Comparison of ENCODE assay signal across 21 cellular contexts in genomic region chr1:40268211-40268610, GRCh38. TPM values are rescaled to one million over a fixed set of nuclear protein-coding genes. Genes with fewer than 3 reads are reported as not detected.
DNase-seq lines count a peak whose midpoint lies in the region; ATAC-seq, FAIRE-seq and TF ChIP-seq lines count a peak whose summit lies in the region.
"Had no signal": no experiment of that assay in that cellular context is flagged by ENCODE, and none has a peak within 500 bp of the region (broad histone marks: within the 10 kb centered on the region; RNA-seq: fewer than 3 reads in every experiment).

No MANE protein-coding gene starts in this region.

- peaks cover 57% of the 10 kb centered on the region for H3K4me1 ChIP-seq in left ventricle myocardium inferior
- peaks cover 0 to 42% (median 7%) of the 10 kb centered on the region in 3 donors for H3K4me1 ChIP-seq in esophagus squamous epithelium
- H3K4me1 ChIP-seq in pancreas: peaks cover 7 to 22% (median 20%) of the 10 kb centered on the region in 3 donors
- peaks cover 6% of the 10 kb centered on the region in 2 donors for H3K4me1 ChIP-seq in uterus
- peaks cover 0 to 2% of the 10 kb centered on the region in 2 donors for H3K4me1 ChIP-seq in left lung

- H3K4me3 ChIP-seq in left ventricle myocardium inferior: no peak overlapping the region
- H3K4me3 ChIP-seq in esophagus squamous epithelium: no peak overlapping the region
- H3K4me3 ChIP-seq in pancreas: no peak overlapping the region
- H3K4me3 ChIP-seq in uterus: no peak overlapping the region
- no peak overlapping the region for H3K4me3 ChIP-seq in left lung
- H3K4me3 ChIP-seq: adrenal gland, mucosa of descending colon had no signal

- intact Hi-C loops in left ventricle myocardium inferior (cut with micrococcal nuclease) (no loop called here), left ventricle myocardium superior (cut with micrococcal nuclease) (no loop called here), esophagus squamous epithelium (cut with DNase I) (no loop called here), pancreas (cut with DNase I) (no loop called here), uterus (cut with DNase I; ENCODE audit: low total_unique reads) (no loop called here), left lung (cut with DNase I) (no loop called here)

- ATAC-seq in left ventricle myocardium superior (no peak), pancreas (no peak), GM21576 (IDR thresholded peaks at IDR 0.05; ENCODE audit: unreplicated experiment) (no peak), left lung (no peak)
- ATAC-seq: activated CD4-positive, CD25-positive, alpha-beta regulatory T cell treated with anti-CD3 and anti-CD28 coated beads, Interleukin-2, amount 50 U/mL, for 24 hours had no signal

- H3K27me3 ChIP-seq in left ventricle myocardium inferior (ENCODE audit: low read depth) (no peaks in the 10 kb centered on the region), esophagus squamous epithelium (no peaks in the 10 kb centered on the region), pancreas (no peaks in the 10 kb centered on the region), uterus (no peaks in the 10 kb centered on the region), left lung (no peaks in the 10 kb centered on the region)
- H3K27me3 ChIP-seq: adrenal gland had no signal

- TF ChIP-seq POLR2A in esophagus squamous epithelium (IDR thresholded peaks at IDR 0.05) (no peak), uterus (IDR thresholded peaks at IDR 0.05) (no peak)

- no peak for DNase-seq in left ventricle myocardium inferior
- DNase-seq in left ventricle myocardium superior: no peak
- DNase-seq in esophagus squamous epithelium (lab: John Stamatoyannopoulos, UW): no peak
- no peak for DNase-seq in pancreas
- DNase-seq in uterus: no peak
- no peak for DNase-seq in left lung
- DNase-seq in NCI-H2081 treated with DMSO at 0.1 percent for 48 hours (lab: John Stamatoyannopoulos, UW): no peak
- DNase-seq: activated effector memory CD4-positive, alpha-beta T cell treated with Interleukin-2 at 50 U/mL for 16 hours; CD4-positive, alpha-beta T cell; effector memory CD4-positive, alpha-beta T cell; hypothalamus; mucosa of descending colon; NCI-H1417 treated with DMSO at 0.1 percent for 48 hours; NCI-H748 treated with DMSO at 0.1 percent for 48 hours; small intestine; stimulated activated CD4-positive, alpha-beta T cell treated with anti-CD3 and anti-CD28 coated beads, Interleukin-4, amount 100 ng/mL, for 4 hours; trophoblast cell had no signal

- no peaks in the 10 kb centered on the region for H3K9me3 ChIP-seq in left ventricle myocardium inferior (replicated peaks)
- no peaks in the 10 kb centered on the region for H3K9me3 ChIP-seq in esophagus squamous epithelium
- H3K9me3 ChIP-seq in pancreas: no peaks in the 10 kb centered on the region
- H3K9me3 ChIP-seq in uterus: no peaks in the 10 kb centered on the region
- no peaks in the 10 kb centered on the region for H3K9me3 ChIP-seq in left lung
- H3K9me3 ChIP-seq: adrenal gland, mucosa of descending colon had no signal

- no peak for FAIRE-seq in pancreas (lab: Jason Lieb, UNC)
- FAIRE-seq: small intestine had no signal

- TF ChIP-seq CTCF in left ventricle myocardium inferior (IDR thresholded peaks at IDR 0.05; ENCODE audit: borderline replicate concordance) (no peak), esophagus squamous epithelium (IDR thresholded peaks at IDR 0.05) (no peak), pancreas (IDR thresholded peaks at IDR 0.05) (no peak), uterus (IDR thresholded peaks at IDR 0.05) (no peak), left lung (IDR thresholded peaks at IDR 0.05) (no peak)

- H3K27ac ChIP-seq in left ventricle myocardium inferior (replicated peaks) (peak overlapping the region; percentile 82), esophagus squamous epithelium (peak overlapping the region in 3 of 4 donors; percentile 54 to 70 (median 54)), pancreas (peak overlapping the region; percentile 46 to 87 (median 66)), uterus (peak overlapping the region; percentile 74 to 88), left lung (peak overlapping the region in 1 of 2 donors; percentile 80)

- H3K36me3 ChIP-seq in left ventricle myocardium inferior (peaks cover 85% of the 10 kb centered on the region), esophagus squamous epithelium (peaks cover 0 to 84% (median 8%) of the 10 kb centered on the region in 3 donors), pancreas (peaks cover 0 to 16% (median 6%) of the 10 kb centered on the region in 3 donors), uterus (no peaks in the 10 kb centered on the region), left lung (peaks cover 0 to 79% of the 10 kb centered on the region in 2 donors)

RNA-seq across cellular contexts. Expression of gene ZMPSTE24, which starts 10.2 kb away (rescaled TPM):
- total RNA-seq in left ventricle myocardium inferior (33.8 TPM), left ventricle myocardium superior (33.5 TPM), esophagus squamous epithelium (10 to 100 TPM; 26.2 to 47.1 (median 39.0) TPM), pancreas (10 to 100 TPM in 5 of 6 donors, 1 to 10 TPM in 1; 9.9 to 29.8 (median 12.4) TPM), uterus (10 to 100 TPM; 17.9 to 79.1 (median 56.2) TPM), left lung (10 to 100 TPM; 54.5 to 57.2 TPM)
- 10 to 100 TPM in 1 of 2 donors, 1 to 10 TPM in 1; 6.9 to 17.0 TPM for polyA plus RNA-seq in pancreas

RNA-seq across cellular contexts. Expression of gene TMCO2, which starts 20.5 kb away (rescaled TPM):
- total RNA-seq in left ventricle myocardium inferior (not detected), left ventricle myocardium superior (not detected), esophagus squamous epithelium (not detected), pancreas (not detected), uterus (not detected), left lung (under 1 TPM in 1 of 2 donors, not detected in 1; 0.55 TPM)
- not detected for polyA plus RNA-seq in pancreas
- total RNA-seq: adrenal gland; CD4-positive, alpha-beta T cell; kidney epithelial cell; mucosa of descending colon had no signal
- polyA plus RNA-seq: adrenal gland, small intestine had no signal

RNA-seq across cellular contexts. Expression of gene COL9A2, which starts 48.9 kb away (rescaled TPM):
- total RNA-seq in left ventricle myocardium inferior (0.27 TPM), left ventricle myocardium superior (0.45 TPM), esophagus squamous epithelium (1 to 10 TPM in 2 of 4 donors, under 1 TPM in 1, not detected in 1; 0.26 to 4.0 (median 2.1) TPM), pancreas (10 to 100 TPM in 1 of 6 donors, 1 to 10 TPM in 3, under 1 TPM in 2; 0.55 to 10.9 (median 1.8) TPM), uterus (10 to 100 TPM in 1 of 4 donors, 1 to 10 TPM in 3; 2.0 to 27.0 (median 4.8) TPM), left lung (1 to 10 TPM; 1.1 to 3.4 TPM)
- polyA plus RNA-seq in pancreas: 1 to 10 TPM; 5.4 to 7.5 TPM
